In genomic region chr3:9914559-9915251, GRCh38 we compare ENCODE assay signal across 10 cellular contexts. TPM values are rescaled to one million over a fixed set of nuclear protein-coding genes. Genes with fewer than 3 reads are reported as not detected.
DNase-seq lines count a peak whose midpoint lies in the region; ATAC-seq, FAIRE-seq and TF ChIP-seq lines count a peak whose summit lies in the region.
"Had no signal": no experiment of that assay in that cellular context is flagged by ENCODE, and none has a peak within 500 bp of the region (broad histone marks: within the 10 kb centered on the region; RNA-seq: fewer than 3 reads in every experiment).

No MANE protein-coding gene starts in this region.

- no peak overlapping the region for H3K4ac ChIP-seq in H1 (replicated peaks; ENCODE audit: insufficient read length, low read depth, low read length)

- no peak overlapping the region for H2BK20ac ChIP-seq in H1 (ENCODE audit: low read length)

- peaks cover 10% of the 10 kb centered on the region; the same call in 1 of the 2 replicates for H3K23me2 ChIP-seq in H1 (ENCODE audit: low read depth, low read length)

- H3K4me2 ChIP-seq in H1 (ENCODE audit: insufficient read depth in 1 of 2, low read depth in 2 of 2, low read length in 2 of 2) = peak overlapping the region; percentile 74 to 84

- no peaks in the 10 kb centered on the region for H3K36me3 ChIP-seq in ES-I3 (ENCODE audit: insufficient read depth, low read length)
- H3K36me3 ChIP-seq in HUES64 (ENCODE audit: insufficient read depth, low read length) = no peaks in the 10 kb centered on the region
- no peaks in the 10 kb centered on the region for H3K36me3 ChIP-seq in H1 (ENCODE audit: control insufficient read depth in 2 of 4, insufficient read depth in 4 of 4, low read length in 3 of 4)
- peaks cover 0 to 7% (median 0%) of the 10 kb centered on the region in 3 donors for H3K36me3 ChIP-seq in pancreas

- peak overlapping the region; percentile 63 for H3K4me3 ChIP-seq in HUES64 (ENCODE audit: low read length)
- H3K4me3 ChIP-seq in H1 (ENCODE audit: extremely low read depth in 1 of 4, insufficient read depth in 2 of 4, low read depth in 3 of 4, low read length in 4 of 4) = peak overlapping the region; percentile 46 to 72 (median 48); a peak in 7 of 8 replicates
- peak overlapping the region; percentile 42 to 71 (median 52) for H3K4me3 ChIP-seq in pancreas

- TF ChIP-seq POLR2A in H1 (IDR thresholded peaks at IDR 0.05; ENCODE audit: control extremely low read depth in 1 of 2, low read depth in 2 of 2, low read length in 2 of 2) = no peak

- no peak overlapping the region for H2BK12ac ChIP-seq in H1 (ENCODE audit: low read depth, low read length)

- H3K9me3 ChIP-seq in ES-I3 (ENCODE audit: control insufficient read depth, insufficient read depth, low read length) = no peaks in the 10 kb centered on the region
- no peaks in the 10 kb centered on the region for H3K9me3 ChIP-seq in HUES64 (ENCODE audit: insufficient read depth, low read depth, low read length)
- H3K9me3 ChIP-seq in H1 (ENCODE audit: insufficient read depth in 2 of 2, low read depth in 1 of 2, low read length in 1 of 2) = peaks cover 0 to 6% of the 10 kb centered on the region in 2 experiments; a peak in 2 of 4 replicates
- no peaks in the 10 kb centered on the region for H3K9me3 ChIP-seq in pancreas

- H2AK5ac ChIP-seq in H1 (ENCODE audit: low read depth, low read length) = peak overlapping the region; percentile 59; the same call in 1 of the 2 replicates

- no peak overlapping the region; the same call in 1 of the 2 replicates for H3K18ac ChIP-seq in H1 (ENCODE audit: extremely low read depth, low read length)

- no peak overlapping the region for H2BK120ac ChIP-seq in H1 (replicated peaks; ENCODE audit: low read depth, low read length)

- no peak overlapping the region for H2BK5ac ChIP-seq in H1 (ENCODE audit: low read depth, low read length)

- TF ChIP-seq CTCF in H1 (IDR thresholded peaks at IDR 0.05; ENCODE audit: control extremely low read depth in 1 of 3, insufficient read depth in 1 of 3, low read depth in 1 of 3, low read length in 3 of 3) (no peak), pancreas (IDR thresholded peaks at IDR 0.05) (no peak)

- H4K91ac ChIP-seq in H1 (replicated peaks; ENCODE audit: insufficient read length, low read length) = no peak overlapping the region

- H3K27ac ChIP-seq in HUES64 (ENCODE audit: low read depth, low read length) (no peak overlapping the region), H1 (ENCODE audit: low read depth, low read length) (no peak overlapping the region), pancreas (peak overlapping the region; percentile 67 to 90 (median 82))

- 28% methylated on average over 15 of the region's 15 CpGs for WGBS in HUES64
- 21% methylated on average over 11 of the region's 15 CpGs; no CpG with 5 or more reads in 1 of the 2 experiments for WGBS in H1 (ENCODE audit: extremely low coverage in 1 of 2, insufficient coverage in 1 of 2, insufficient read length in 1 of 2, insufficient replicate concordance in 2 of 2, low coverage in 1 of 2, low lambda C conversion rate in 2 of 2, missing lambda C conversion rate in 1 of 2), 2 experiments
- WGBS in pancreas, 2 donors = 25 to 27% methylated on average over 14 to 15 of the region's 15 CpGs

- CTCF ChIA-PET in H1 (lab: Charles Lee; ENCODE audit: partially characterized antibody) = interaction anchor here (0.6 to 9.1 kb wide), 10 partner anchors 10 to 313 kb away, joined by 3 to 76 read pairs (median 4); partner anchors contain the start of gene CRELD1

- no peak overlapping the region for H3K56ac ChIP-seq in H1 (replicated peaks; ENCODE audit: insufficient read length, low read depth, low read length)

- POLR2A ChIA-PET in H1 (lab: Charles Lee; ENCODE audit: partially characterized antibody) = interaction anchor here (1.3 to 5.5 kb wide), 7 partner anchors 10 to 182 kb away, joined by 3 to 43 read pairs (median 5); partner anchors contain the start of genes CRELD1, IL17RE and JAGN1

- H2AFZ ChIP-seq in H1 (ENCODE audit: low read length) = peak overlapping the region; percentile 56; the same call in 1 of the 2 replicates

- intact Hi-C loops in pancreas (cut with DNase I) = no loop called here

- H3K23ac ChIP-seq in H1 (ENCODE audit: insufficient read length) = no peak overlapping the region

- no peaks in the 10 kb centered on the region for H3K79me2 ChIP-seq in H1 (ENCODE audit: control insufficient read depth in 1 of 2, insufficient read depth in 2 of 2, low read length in 2 of 2)

- no peaks in the 10 kb centered on the region for H4K20me1 ChIP-seq in H1 (replicated peaks in 1 of 2; ENCODE audit: control insufficient read depth in 1 of 2, insufficient read depth in 2 of 2, low read length in 2 of 2)

- peak overlapping the region; percentile 62; the same call in 1 of the 2 replicates for H3K9ac ChIP-seq in ES-I3 (ENCODE audit: low read depth, low read length)
- peak overlapping the region; percentile 78 for H3K9ac ChIP-seq in HUES64 (ENCODE audit: low read depth, low read length)
- H3K9ac ChIP-seq in H1 (replicated peaks in 1 of 4; ENCODE audit: extremely low read depth in 1 of 4, low read depth in 3 of 4, low read length in 3 of 4) = no peak overlapping the region; a peak in 1 of 7 replicates

- no peak for TF ChIP-seq EP300 in H1 (IDR thresholded peaks at IDR 0.05; ENCODE audit: borderline replicate concordance in 1 of 2, low read depth in 2 of 2, low read length in 2 of 2)

- FAIRE-seq in H1 (lab: Jason Lieb, UNC) = no peak
- FAIRE-seq in pancreas (lab: Jason Lieb, UNC) = no peak
- FAIRE-seq in urothelium cell line (lab: Jason Lieb, UNC) = no peak
- FAIRE-seq: keratinocyte had no signal

- peak overlapping the region; percentile 80; the same call in 1 of the 2 replicates for H4K8ac ChIP-seq in H1 (ENCODE audit: extremely low read depth, insufficient read depth, low read length)

- ATAC-seq in pancreas (no peak), HG02938 (IDR thresholded peaks at IDR 0.05; ENCODE audit: unreplicated experiment) (no peak), HG02973 (IDR thresholded peaks at IDR 0.05; ENCODE audit: unreplicated experiment) (no peak)

- H2BK15ac ChIP-seq in H1 (ENCODE audit: low read length) = peak overlapping the region; percentile 61; the same call in 1 of the 2 replicates

- no peak overlapping the region for H3K14ac ChIP-seq in H1 (ENCODE audit: insufficient read length)

- H3K27me3 ChIP-seq in HUES64 (ENCODE audit: insufficient read depth, low read length) (peaks cover 18% of the 10 kb centered on the region), H1 (replicated peaks in 1 of 4; ENCODE audit: control insufficient read depth in 3 of 4, extremely low read depth in 1 of 4, insufficient read depth in 3 of 4, low read length in 3 of 4) (peaks cover 0 to 18% (median 10%) of the 10 kb centered on the region in 4 experiments; a peak in 5 of 7 replicates), pancreas (no peaks in the 10 kb centered on the region)

- no peak for TF ChIP-seq RAD21 in H1 (IDR thresholded peaks at IDR 0.05 in 1 of 2, conservative IDR thresholded peaks at IDR 0.05 in 1 of 2; ENCODE audit: low read depth in 2 of 2, low read length in 2 of 2)

- H3K4me1 ChIP-seq in ES-I3 (ENCODE audit: insufficient read depth, low read length) (peaks cover 5% of the 10 kb centered on the region; the same call in 1 of the 2 replicates), HUES64 (ENCODE audit: insufficient read depth, low read length) (peaks cover 6% of the 10 kb centered on the region; the same call in 1 of the 2 replicates), H1 (replicated peaks in 1 of 4; ENCODE audit: control insufficient read depth in 3 of 4, insufficient read depth in 4 of 4, low read length in 3 of 4) (peaks cover 0 to 20% (median 17%) of the 10 kb centered on the region in 4 experiments; a peak in 6 of 7 replicates), pancreas (peaks cover 17 to 24% (median 23%) of the 10 kb centered on the region in 3 donors)

- DNase-seq in H1 (ENCODE audit: low read depth in 1 of 2, low spot score in 2 of 2) (no peak), pancreas (peak in 2 of 6 donors; percentile 28 to 36), activated gamma-delta T cell treated with Interleukin-2 at 50 U/mL for 16 hours (no peak), urothelium cell line (ENCODE audit: low spot score) (no peak)

- H4K5ac ChIP-seq in H1 (ENCODE audit: insufficient read length, low read depth, low read length) = peak overlapping the region; percentile 10

- H3K79me1 ChIP-seq in H1 (ENCODE audit: low read depth, low read length) = no peaks in the 10 kb centered on the region

RNA-seq across cellular contexts. Expression of gene IL17RC, which starts 2.2 kb away (rescaled TPM):
- polyA plus RNA-seq in HUES64 (2013, experiment 1 of 2) = 5.5 TPM
- 6.8 TPM for polyA plus RNA-seq in HUES64 (2013, experiment 2 of 2)
- 9.1 and 11.8 TPM in 2 replicates for total RNA-seq in H1 (2021; fragmentation: NEBNext Ultra II Directional; extraction: Animal tissue kit (Norgen Biotek cat#: 25700))
- polyA plus RNA-seq in H1 (2011; rRNA removed) (13.0 and 15.4 TPM in 2 replicates), pancreas (10 to 100 TPM; 51.6 to 55.7 TPM)
- polyA plus RNA-seq in H1 (2011; cell fraction: cytosol; rRNA removed) = 12.8 TPM
- polyA plus RNA-seq in H1 (2011; cell fraction: nucleus; rRNA removed) = 46.4 TPM
- polyA plus RNA-seq in H1 (2012, experiment 1 of 2) = 8.9 to 12.4 TPM (median 11.2 TPM) in 4 replicates
- 11.1 TPM for polyA plus RNA-seq in H1 (2012, experiment 2 of 2)
- polyA plus RNA-seq in H1 (2013, experiment 1 of 2) = 11.0 TPM
- polyA plus RNA-seq in H1 (2013, experiment 2 of 2) = 10.3 TPM
- polyA minus RNA-seq in H1 (2011; rRNA and poly(A)+ RNA removed) = 7.5 and 7.8 TPM in 2 replicates
- polyA minus RNA-seq in H1 (2011; cell fraction: cytosol; rRNA and poly(A)+ RNA removed) = 7.0 TPM
- 12.9 TPM for polyA minus RNA-seq in H1 (2011; cell fraction: nucleus; rRNA and poly(A)+ RNA removed)
- total RNA-seq in pancreas = 10 to 100 TPM; 11.9 to 19.8 (median 13.2) TPM

RNA-seq across cellular contexts. Expression of gene IL17RE, which starts 12.1 kb away (rescaled TPM):
- polyA plus RNA-seq in HUES64 (2013, experiment 1 of 2) = 0.75 TPM
- polyA plus RNA-seq in HUES64 (2013, experiment 2 of 2) = 1.1 TPM
- total RNA-seq in H1 (2021; fragmentation: NEBNext Ultra II Directional; extraction: Animal tissue kit (Norgen Biotek cat#: 25700)) = 4.4 and 4.9 TPM in 2 replicates
- polyA plus RNA-seq in H1 (2011; rRNA removed) = 3.4 and 3.8 TPM in 2 replicates
- polyA plus RNA-seq in H1 (2011; cell fraction: cytosol; rRNA removed) = 4.0 TPM
- polyA plus RNA-seq in H1 (2011; cell fraction: nucleus; rRNA removed) = 13.4 TPM
- 1.9 to 3.6 TPM (median 3.2 TPM) in 4 replicates for polyA plus RNA-seq in H1 (2012, experiment 1 of 2)
- 2.1 TPM for polyA plus RNA-seq in H1 (2012, experiment 2 of 2)
- polyA plus RNA-seq in H1 (2013, experiment 1 of 2) = 4.8 TPM
- polyA plus RNA-seq in H1 (2013, experiment 2 of 2) = 4.4 TPM
- 1.6 and 2.0 TPM in 2 replicates for polyA minus RNA-seq in H1 (2011; rRNA and poly(A)+ RNA removed)
- polyA minus RNA-seq in H1 (2011; cell fraction: cytosol; rRNA and poly(A)+ RNA removed) = 1.2 TPM
- polyA minus RNA-seq in H1 (2011; cell fraction: nucleus; rRNA and poly(A)+ RNA removed) = 4.7 TPM
- total RNA-seq in pancreas = 10 to 100 TPM in 3 of 6 donors, 1 to 10 TPM in 3; 6.4 to 14.1 (median 9.4) TPM
- polyA plus RNA-seq in pancreas = 10 to 100 TPM in 1 of 2 donors, 1 to 10 TPM in 1; 8.0 to 15.6 TPM

RNA-seq across cellular contexts. Expression of gene CRELD1, which starts 18.9 kb away (rescaled TPM):
- polyA plus RNA-seq in HUES64 (2013, experiment 1 of 2) = 7.8 TPM
- polyA plus RNA-seq in HUES64 (2013, experiment 2 of 2) = 9.8 TPM
- 12.4 and 12.9 TPM in 2 replicates for total RNA-seq in H1 (2021; fragmentation: NEBNext Ultra II Directional; extraction: Animal tissue kit (Norgen Biotek cat#: 25700))
- polyA plus RNA-seq in H1 (2011; rRNA removed) (15.1 and 19.1 TPM in 2 replicates), pancreas (10 to 100 TPM; 34.3 to 45.9 TPM)
- polyA plus RNA-seq in H1 (2011; cell fraction: cytosol; rRNA removed) = 24.7 TPM
- 41.4 TPM for polyA plus RNA-seq in H1 (2011; cell fraction: nucleus; rRNA removed)
- 13.2 to 19.2 TPM (median 18.5 TPM) in 4 replicates for polyA plus RNA-seq in H1 (2012, experiment 1 of 2)
- 11.6 TPM for polyA plus RNA-seq in H1 (2012, experiment 2 of 2)
- 10.6 TPM for polyA plus RNA-seq in H1 (2013, experiment 1 of 2)
- 9.0 TPM for polyA plus RNA-seq in H1 (2013, experiment 2 of 2)
- 8.6 and 8.9 TPM in 2 replicates for polyA minus RNA-seq in H1 (2011; rRNA and poly(A)+ RNA removed)
- 6.2 TPM for polyA minus RNA-seq in H1 (2011; cell fraction: cytosol; rRNA and poly(A)+ RNA removed)
- polyA minus RNA-seq in H1 (2011; cell fraction: nucleus; rRNA and poly(A)+ RNA removed) = 9.6 TPM
- total RNA-seq in pancreas = 10 to 100 TPM; 11.3 to 36.6 (median 13.2) TPM

RNA-seq across cellular contexts. Expression of gene JAGN1, which starts 24.3 kb away (rescaled TPM):
- polyA plus RNA-seq in HUES64 (2013, experiment 1 of 2) = 29.7 TPM
- polyA plus RNA-seq in HUES64 (2013, experiment 2 of 2) = 35.4 TPM
- 26.8 and 26.9 TPM in 2 replicates for total RNA-seq in H1 (2021; fragmentation: NEBNext Ultra II Directional; extraction: Animal tissue kit (Norgen Biotek cat#: 25700))
- polyA plus RNA-seq in H1 (2011; rRNA removed) (42.9 and 51.6 TPM in 2 replicates), pancreas (10 to 100 TPM; 25.9 to 27.1 TPM)
- polyA plus RNA-seq in H1 (2011; cell fraction: cytosol; rRNA removed) = 31.9 TPM
- polyA plus RNA-seq in H1 (2011; cell fraction: nucleus; rRNA removed) = 23.5 TPM
- polyA plus RNA-seq in H1 (2012, experiment 1 of 2) = 22.1 to 34.0 TPM (median 32.3 TPM) in 4 replicates
- 36.1 TPM for polyA plus RNA-seq in H1 (2012, experiment 2 of 2)
- 24.1 TPM for polyA plus RNA-seq in H1 (2013, experiment 1 of 2)
- polyA plus RNA-seq in H1 (2013, experiment 2 of 2) = 28.1 TPM
- polyA minus RNA-seq in H1 (2011; rRNA and poly(A)+ RNA removed) = 46.3 and 49.0 TPM in 2 replicates
- 18.8 TPM for polyA minus RNA-seq in H1 (2011; cell fraction: cytosol; rRNA and poly(A)+ RNA removed)
- polyA minus RNA-seq in H1 (2011; cell fraction: nucleus; rRNA and poly(A)+ RNA removed) = 17.8 TPM
- total RNA-seq in pancreas = 10 to 100 TPM; 16.3 to 24.5 (median 19.6) TPM

RNA-seq across cellular contexts. Expression of gene CIDEC, which starts 34.7 kb away (rescaled TPM):
- not detected for polyA plus RNA-seq in HUES64 (2013, experiment 1 of 2)
- polyA plus RNA-seq in HUES64 (2013, experiment 2 of 2) = not detected
- total RNA-seq in H1 (2021; fragmentation: NEBNext Ultra II Directional; extraction: Animal tissue kit (Norgen Biotek cat#: 25700)) = not detected in 2 replicates
- polyA plus RNA-seq in H1 (2011; rRNA removed) (not detected in 2 replicates), pancreas (10 to 100 TPM in 1 of 2 donors, 1 to 10 TPM in 1; 1.1 to 10.9 TPM)
- polyA plus RNA-seq in H1 (2011; cell fraction: cytosol; rRNA removed) = not detected
- polyA plus RNA-seq in H1 (2011; cell fraction: nucleus; rRNA removed) = not detected
- not detected in 4 replicates for polyA plus RNA-seq in H1 (2012, experiment 1 of 2)
- not detected for polyA plus RNA-seq in H1 (2012, experiment 2 of 2)
- not detected for polyA plus RNA-seq in H1 (2013, experiment 1 of 2)
- polyA plus RNA-seq in H1 (2013, experiment 2 of 2) = not detected
- polyA minus RNA-seq in H1 (2011; rRNA and poly(A)+ RNA removed) = not detected in 2 replicates
- polyA minus RNA-seq in H1 (2011; cell fraction: cytosol; rRNA and poly(A)+ RNA removed) = not detected
- not detected for polyA minus RNA-seq in H1 (2011; cell fraction: nucleus; rRNA and poly(A)+ RNA removed)
- 10 to 100 TPM in 1 of 6 donors, 1 to 10 TPM in 1, under 1 TPM in 3, not detected in 1; 0.16 to 11.5 (median 0.87) TPM for total RNA-seq in pancreas
- total RNA-seq: M059J had no signal
- polyA plus RNA-seq: keratinocyte had no signal

Comparison
In these comparisons a context has a peak if more than half of its experiments do, and no peak if none do; other contexts are left out.
1. H3K9ac ChIP-seq: peak in ES-I3 (single experiment) and HUES64 (single experiment); none in H1 (0 of 4).
2. H3K27ac ChIP-seq: peak in pancreas (4 of 4); none in HUES64 (single experiment) and H1 (single experiment).
3. Peak in every context shown above with its lines, with median percentiles within 50 percentile points of each other: H3K4me3 ChIP-seq.